Comparison of ENCODE assay signal across 7 cellular contexts in the genomic region with DNA sequence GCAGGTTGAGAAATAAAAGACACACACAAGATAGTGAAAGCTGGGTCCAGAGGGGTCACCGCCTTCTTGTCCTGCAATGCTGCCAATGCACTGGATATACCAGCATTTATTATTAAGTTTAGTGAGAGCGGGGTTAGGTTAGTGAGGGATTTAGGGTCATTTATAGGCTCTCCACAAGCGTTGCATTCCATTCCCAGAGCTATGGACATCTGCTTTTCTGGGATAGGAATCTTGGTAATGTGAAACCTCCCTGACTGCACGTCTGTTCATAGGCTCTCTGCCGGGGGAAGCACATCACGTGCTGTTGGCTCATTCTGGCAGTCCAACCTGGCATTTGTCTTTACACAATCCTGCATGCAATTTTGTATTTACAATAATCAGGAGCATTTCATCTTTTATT. TPM values are rescaled to one million over a fixed set of nuclear protein-coding genes. Genes with fewer than 3 reads are reported as not detected.
"Had no signal": no experiment of that assay in that cellular context is flagged by ENCODE, and none has a peak within 500 bp of the region (broad histone marks: within the 10 kb centered on the region; RNA-seq: fewer than 3 reads in every experiment).

No MANE protein-coding gene starts in this region.

RNA-seq across cellular contexts. Expression of a gene that starts 27.5 kb away (rescaled TPM):
- total RNA-seq: GM23248, H1, H9, HepG2, HFFc6, HT1080 had no signal
- polyA plus RNA-seq: H1, IgD-negative memory B cell had no signal

RNA-seq across cellular contexts. Expression of a gene that starts 52.7 kb away (rescaled TPM):
- total RNA-seq: GM23248, H1, H9, HepG2 had no signal
- polyA plus RNA-seq: H1, HepG2, IgD-negative memory B cell had no signal
